Comparison of ENCODE assay signal across 23 cellular contexts in genomic region chr5:56088431-56088949, GRCh38.
DNase-seq lines count a peak whose midpoint lies in the region; ATAC-seq, FAIRE-seq and TF ChIP-seq lines count a peak whose summit lies in the region.
"Had no signal": no experiment of that assay in that cellular context is flagged by ENCODE, and none has a peak within 500 bp of the region (broad histone marks: within the 10 kb centered on the region; RNA-seq: fewer than 3 reads in every experiment).

No MANE protein-coding gene starts in this region.

- H3K9ac ChIP-seq in mammary epithelial cell (ENCODE audit: insufficient read depth, low read length), result no peak overlapping the region
- no peak overlapping the region for H3K9ac ChIP-seq in astrocyte (ENCODE audit: low read length)

- H3K4me3 ChIP-seq in mammary epithelial cell (replicated peaks in 1 of 3; ENCODE audit: insufficient read depth in 1 of 3, low read depth in 2 of 3, low read length in 3 of 3) (no peak overlapping the region), breast epithelium (no peak overlapping the region), astrocyte (ENCODE audit: insufficient read depth, low read depth, low read length) (no peak overlapping the region), hepatocyte (no peak overlapping the region), aorta (ENCODE audit: low read length in 2 of 2) (no peak overlapping the region)
- H3K4me3 ChIP-seq: cardiac muscle cell, right lobe of liver, SJSA1, stomach, vagina had no signal

- no peak overlapping the region for H3K4me3 Mint-ChIP-seq in astrocyte (ENCODE audit: unreplicated experiment)
- H3K4me3 Mint-ChIP-seq: activated naive CD4-positive, alpha-beta T cell treated with anti-CD3 and anti-CD28 coated beads, Interleukin-2, amount 10 ng/mL, durations not matched to agents 7 days and 5 days; mesothelial cell of epicardium had no signal

- peaks cover 9% of the 10 kb centered on the region for H3K4me1 ChIP-seq in mammary epithelial cell (ENCODE audit: insufficient read depth, low read length)
- peaks cover 0 to 7% of the 10 kb centered on the region in 2 donors for H3K4me1 ChIP-seq in breast epithelium
- peaks cover 3% of the 10 kb centered on the region for H3K4me1 ChIP-seq in astrocyte (ENCODE audit: insufficient read depth, low read length)
- H3K4me1 ChIP-seq in hepatocyte (ENCODE audit: insufficient read depth), result peaks cover 14% of the 10 kb centered on the region
- no peaks in the 10 kb centered on the region for H3K4me1 ChIP-seq in aorta (ENCODE audit: control insufficient read depth in 1 of 2, insufficient read depth in 2 of 2, low read length in 2 of 2)

- H3K36me3 ChIP-seq in mammary epithelial cell (ENCODE audit: insufficient read depth, low read length) (no peaks in the 10 kb centered on the region), breast epithelium (no peaks in the 10 kb centered on the region), astrocyte (ENCODE audit: insufficient read depth, low read length) (no peaks in the 10 kb centered on the region), hepatocyte (replicated peaks; ENCODE audit: insufficient read depth, low read depth) (no peaks in the 10 kb centered on the region), aorta (ENCODE audit: control insufficient read depth in 1 of 2, insufficient read depth in 2 of 2, low read length in 1 of 2) (no peaks in the 10 kb centered on the region)
- H3K36me3 ChIP-seq: cardiac muscle cell, right lobe of liver, SJSA1, stomach, vagina had no signal

- dilution Hi-C loops in mammary epithelial cell (cut with HindIII; ENCODE audit: low sequenced_read_pairs), result no loop called here

- DNase-seq in mammary epithelial cell (no peak), breast epithelium (ENCODE audit: low spot score in 2 of 2) (no peak), astrocyte (ENCODE audit: low read depth) (no peak), hepatocyte (ENCODE audit: low spot score) (no peak), aorta (no peak), NCI-H82 (lab: John Stamatoyannopoulos, UW) (no peak)
- DNase-seq: activated naive CD4-positive, alpha-beta T cell treated with anti-CD3 and anti-CD28 coated beads, Interleukin-2, amount 10 ng/mL, durations not matched to agents 7 days and 5 days; amygdala; head of caudate nucleus; NCI-H446; NCI-H774; right lobe of liver; stimulated activated CD4-positive, alpha-beta T cell treated with anti-CD3 and anti-CD28 coated beads, Interleukin-4, amount 100 ng/mL, for 1 hour; stomach had no signal

- H3K27ac ChIP-seq in mammary epithelial cell (ENCODE audit: insufficient read depth, low read depth, low read length), result no peak overlapping the region
- peak overlapping the region in 1 of 2 donors; percentile 41 for H3K27ac ChIP-seq in breast epithelium
- H3K27ac ChIP-seq in astrocyte (ENCODE audit: low read depth, low read length), result no peak overlapping the region
- H3K27ac ChIP-seq in hepatocyte, result peak overlapping the region; percentile 75
- no peak overlapping the region for H3K27ac ChIP-seq in aorta (ENCODE audit: low read depth in 1 of 2, low read length in 2 of 2)
- H3K27ac ChIP-seq: cardiac muscle cell, right lobe of liver, SJSA1, stomach, vagina had no signal

- CTCF ChIA-PET in mammary epithelial cell (lab: Charles Lee; ENCODE audit: low non-redundant PET), result no interaction called here

- in situ Hi-C loops in mammary epithelial cell (cut with MboI; ENCODE audit: low sequenced_read_pairs in 2 of 2), result no loop called here

- no peak overlapping the region for H3K27ac Mint-ChIP-seq in astrocyte (ENCODE audit: unreplicated experiment)
- H3K27ac Mint-ChIP-seq: activated naive CD4-positive, alpha-beta T cell treated with anti-CD3 and anti-CD28 coated beads, Interleukin-2, amount 10 ng/mL, durations not matched to agents 7 days and 5 days; mesothelial cell of epicardium; progenitor cell of endocrine pancreas had no signal

- FAIRE-seq in astrocyte (lab: Jason Lieb, UNC), result no peak
- FAIRE-seq: colon, endothelial cell of umbilical vein had no signal

- TF ChIP-seq CTCF in mammary epithelial cell (conservative IDR thresholded peaks at IDR 0.05 in 1 of 2, IDR thresholded peaks at IDR 0.05 in 1 of 2; ENCODE audit: extremely low read depth in 1 of 2, insufficient read depth in 1 of 2, low read depth in 1 of 2, low read length in 2 of 2) (no peak), breast epithelium (IDR thresholded peaks at IDR 0.05) (no peak), astrocyte (IDR thresholded peaks at IDR 0.05; ENCODE audit: insufficient read depth, low read depth, low read length) (no peak), hepatocyte (IDR thresholded peaks at IDR 0.05; ENCODE audit: poor library complexity) (no peak)

- H3K9me3 ChIP-seq in mammary epithelial cell (replicated peaks; ENCODE audit: insufficient read depth, low read length), result no peaks in the 10 kb centered on the region
- no peaks in the 10 kb centered on the region for H3K9me3 ChIP-seq in breast epithelium
- H3K9me3 ChIP-seq in astrocyte (ENCODE audit: insufficient read depth, low read depth, low read length), result no peaks in the 10 kb centered on the region
- no peaks in the 10 kb centered on the region for H3K9me3 ChIP-seq in hepatocyte (ENCODE audit: low read depth)
- no peaks in the 10 kb centered on the region for H3K9me3 ChIP-seq in aorta (ENCODE audit: control insufficient read depth, low read length)
- H3K9me3 ChIP-seq: right lobe of liver, SJSA1, stomach, vagina had no signal

- H3K79me2 ChIP-seq in mammary epithelial cell (ENCODE audit: insufficient read depth, low read length) (no peaks in the 10 kb centered on the region), astrocyte (ENCODE audit: insufficient read depth, low read length) (no peaks in the 10 kb centered on the region), hepatocyte (no peaks in the 10 kb centered on the region)

- no peaks in the 10 kb centered on the region for H3K27me3 Mint-ChIP-seq in astrocyte (ENCODE audit: low read depth, unreplicated experiment)
- H3K27me3 Mint-ChIP-seq: activated naive CD4-positive, alpha-beta T cell treated with anti-CD3 and anti-CD28 coated beads, Interleukin-2, amount 10 ng/mL, durations not matched to agents 7 days and 5 days; progenitor cell of endocrine pancreas had no signal

- 14% methylated on average over 4 of the region's 4 CpGs for WGBS in mammary epithelial cell (ENCODE audit: low coverage, missing lambda C conversion rate)
- 83% methylated on average over 4 of the region's 4 CpGs for WGBS in hepatocyte (ENCODE audit: low lambda C conversion rate, missing lambda C conversion rate)
- WGBS in aorta, 2 donors, result 51 to 54% methylated on average over 4 of the region's 4 CpGs

- H3K27me3 ChIP-seq in mammary epithelial cell (ENCODE audit: insufficient read depth, low read length) (peaks cover 4% of the 10 kb centered on the region), breast epithelium (no peaks in the 10 kb centered on the region), astrocyte (ENCODE audit: insufficient read depth, low read length) (no peaks in the 10 kb centered on the region), hepatocyte (no peaks in the 10 kb centered on the region), aorta (ENCODE audit: control insufficient read depth in 1 of 2, insufficient read depth in 2 of 2, low read length in 1 of 2) (no peaks in the 10 kb centered on the region)
- H3K27me3 ChIP-seq: cardiac muscle cell, right lobe of liver, SJSA1, stomach, vagina had no signal

- intact Hi-C loops in mammary epithelial cell (cut with micrococcal nuclease), result no loop called here
- intact Hi-C loops in breast epithelium (cut with DNase I; ENCODE audit: low total_unique reads), result loop anchor here (5.0 kb wide), 1 partner anchor 616 kb away; no protein-coding TSS in a partner anchor
- intact Hi-C loops in aorta (cut with DNase I), result no loop called here

- H4K20me1 ChIP-seq in mammary epithelial cell (ENCODE audit: insufficient read depth, low read length) (no peaks in the 10 kb centered on the region), astrocyte (ENCODE audit: insufficient read depth, low read length) (no peaks in the 10 kb centered on the region), hepatocyte (ENCODE audit: insufficient read depth, poor library complexity, severe bottlenecking) (no peaks in the 10 kb centered on the region)

- H3K9me2 ChIP-seq in hepatocyte (replicated peaks; ENCODE audit: insufficient read depth), result no peaks in the 10 kb centered on the region

- ATAC-seq in aorta (ENCODE audit: low FRiP score) (peak; percentile 57), HG03139 (IDR thresholded peaks at IDR 0.05; ENCODE audit: unreplicated experiment) (no peak), GM18858 (IDR thresholded peaks at IDR 0.05; ENCODE audit: unreplicated experiment) (no peak)

- H3K36me3 Mint-ChIP-seq in astrocyte (ENCODE audit: low read depth, unreplicated experiment), result no peaks in the 10 kb centered on the region

- peak overlapping the region; percentile 8 for H3K4me2 ChIP-seq in mammary epithelial cell (ENCODE audit: insufficient read depth, low read depth, low read length)
- peak overlapping the region; percentile 37 for H3K4me2 ChIP-seq in astrocyte (ENCODE audit: low read length)
- H3K4me2 ChIP-seq in hepatocyte, result no peak overlapping the region

- peaks cover 14% of the 10 kb centered on the region for H3K4me1 Mint-ChIP-seq in astrocyte (ENCODE audit: low read depth, unreplicated experiment)

- H2AFZ ChIP-seq in mammary epithelial cell (ENCODE audit: low read depth, low read length), result peak overlapping the region; percentile 15
- H2AFZ ChIP-seq in astrocyte (ENCODE audit: low read depth, low read length), result no peak overlapping the region
- H2AFZ ChIP-seq in hepatocyte, result no peak overlapping the region

- no TSS peak for BruUV-seq in mammary epithelial cell (replicated peaks; lab: Mats Ljungman, UMichigan)

- no peak for TF ChIP-seq POLR2A in breast epithelium (IDR thresholded peaks at IDR 0.05)

- H3K9me3 Mint-ChIP-seq in astrocyte (ENCODE audit: unreplicated experiment), result no peaks in the 10 kb centered on the region
